16 cellular contexts compared by ENCODE assay signal in genomic region chr20:58113706-58114105, GRCh38.
"Had no signal": no experiment of that assay in that cellular context is flagged by ENCODE, and none has a peak within 500 bp of the region (broad histone marks: within the 10 kb centered on the region; RNA-seq: fewer than 3 reads in every experiment).

No MANE protein-coding gene starts in this region.

- ATAC-seq: activated CD4-positive, CD25-positive, alpha-beta regulatory T cell treated with anti-CD3 and anti-CD28 coated beads, Interleukin-2, amount 50 U/mL, for 24 hours; activated T-cell treated with anti-CD3 and anti-CD28 coated beads, Interleukin-2, amount 50 U/mL, for 4 hours; sciatic nerve; stimulated activated naive CD8-positive, alpha-beta T cell treated with anti-CD3 and anti-CD28 coated beads, Interleukin-15, Interleukin-2, amounts not matched to agents 100 U/mL and 50 U/mL, for 24 hours; T-helper 17 cell had no signal

- H3K9me3 ChIP-seq: thoracic aorta, uterus had no signal

- H3K27ac ChIP-seq: brain microvascular endothelial cell, thoracic aorta, uterus had no signal

- H3K9me3 Mint-ChIP-seq: endodermal cell had no signal

- H3K27ac Mint-ChIP-seq: activated naive CD8-positive, alpha-beta T cell; endodermal cell; T-helper 17 cell had no signal

- H3K27me3 ChIP-seq: brain microvascular endothelial cell, uterus had no signal

- H3K4me1 ChIP-seq: uterus had no signal

- H3K36me3 ChIP-seq: brain microvascular endothelial cell, thoracic aorta, uterus had no signal

- H3K4me3 Mint-ChIP-seq: activated naive CD8-positive, alpha-beta T cell; activated T-cell treated with anti-CD3 and anti-CD28 coated beads, Interleukin-2, amount 50 U/mL, for 4 hours; endodermal cell; T-helper 17 cell had no signal

- H3K4me1 Mint-ChIP-seq: endodermal cell, T-helper 17 cell had no signal

- H3K4me3 ChIP-seq: thoracic aorta, uterus had no signal

- H3K36me3 Mint-ChIP-seq: activated naive CD8-positive, alpha-beta T cell had no signal

- DNase-seq: activated CD4-positive, alpha-beta T cell treated with anti-CD3 and anti-CD28 coated beads, Interleukin-2, amount 50 U/mL, for 4 hours; activated effector memory CD4-positive, alpha-beta T cell treated with anti-CD3 and anti-CD28 coated beads, Interleukin-2, amount 50 U/mL, for 16 hours; activated T-cell treated with anti-CD3 and anti-CD28 coated beads, Interleukin-2, amount 50 U/mL, for 4 hours; amygdala; brain microvascular endothelial cell; endodermal cell; erythroblast; mesendoderm; stimulated activated CD4-positive, alpha-beta T cell treated with anti-CD3 and anti-CD28 coated beads, Interleukin-12 subunit alpha, Interleukin-12 subunit beta, amount 100 ng/mL, for 4 hours; stimulated activated naive CD8-positive, alpha-beta T cell treated with anti-CD3 and anti-CD28 coated beads, Interleukin-15, Interleukin-2, amounts not matched to agents 100 U/mL and 50 U/mL, for 24 hours; T-helper 17 cell had no signal
